Comparison of ENCODE assay signal across 8 cellular contexts in genomic region chr16:84138824-84139627, GRCh38. TPM values are rescaled to one million over a fixed set of nuclear protein-coding genes. Genes with fewer than 3 reads are reported as not detected.
A peak's percentile ranks its signal among the peaks of the same experiment; 100 is the strongest.
DNase-seq lines count a peak whose midpoint lies in the region; ATAC-seq and FAIRE-seq lines count a peak whose summit lies in the region.

No MANE protein-coding gene starts in this region.

- H3K27ac ChIP-seq in small intestine (ENCODE audit: low read depth in 1 of 2, low read length in 1 of 2): no peak overlapping the region

- intact Hi-C loops in left colon (cut with DNase I, micrococcal nuclease): no loop called here

- no peaks in the 10 kb centered on the region for H3K9me3 ChIP-seq in small intestine (ENCODE audit: control insufficient read depth, low read depth)

- DNase-seq in AG20443 (ENCODE audit: low spot score): peak; percentile 63
- DNase-seq in NCI-H2029 (lab: John Stamatoyannopoulos, UW): peak; percentile 67
- DNase-seq in astrocyte of the hippocampus (ENCODE audit: low read depth, low spot score): peak; percentile 62
- DNase-seq in retina: peak; percentile 49
- DNase-seq in small intestine: no peak
- DNase-seq in left colon: no peak
- no peak for DNase-seq in G401 (ENCODE audit: low spot score)

- no peaks in the 10 kb centered on the region for H3K36me3 ChIP-seq in small intestine (ENCODE audit: control insufficient read depth in 2 of 2, insufficient read depth in 2 of 2, low read length in 2 of 2)

- H3K27me3 ChIP-seq in small intestine (ENCODE audit: control insufficient read depth in 2 of 2, insufficient read depth in 2 of 2, low read length in 2 of 2): no peaks in the 10 kb centered on the region

- WGBS in small intestine, 3 donors: 68 to 82% (median 72%) methylated on average over 14 of the region's 14 CpGs

- peak; percentile 85 for ATAC-seq in GM19395 (IDR thresholded peaks at IDR 0.05; ENCODE audit: unreplicated experiment)
- no peak for ATAC-seq in left colon

- no peaks in the 10 kb centered on the region for H3K4me1 ChIP-seq in small intestine (ENCODE audit: control insufficient read depth in 2 of 2, insufficient read depth in 1 of 2, low read depth in 1 of 2, low read length in 1 of 2)

- no peak for FAIRE-seq in small intestine (lab: Jason Lieb, UNC)

- in situ Hi-C loops in G401 (cut with HindIII; ENCODE audit: low sequenced_read_pairs): no loop called here

- H3K4me3 ChIP-seq in small intestine (ENCODE audit: low read depth in 1 of 2, low read length in 2 of 2): no peak overlapping the region

RNA-seq across cellular contexts. Expression of gene HSDL1, which starts 6.0 kb away (rescaled TPM):
- polyA plus RNA-seq in small intestine: 10 to 100 TPM in 1 of 3 donors, 1 to 10 TPM in 2; 7.1 to 11.3 (median 9.4) TPM
- 10 to 100 TPM; 11.5 to 13.2 TPM for total RNA-seq in left colon
- 37.9 and 44.8 TPM in 2 replicates for total RNA-seq in G401 (2014; rRNA removed; shearing (Covaris generic))

RNA-seq across cellular contexts. Expression of gene DNAAF1, which starts 6.1 kb away (rescaled TPM):
- polyA plus RNA-seq in small intestine: 1 to 10 TPM in 1 of 3 donors, under 1 TPM in 1, not detected in 1; 0.72 to 2.0 TPM
- under 1 TPM; 0.09 to 0.34 TPM for total RNA-seq in left colon
- total RNA-seq in G401 (2014; rRNA removed; shearing (Covaris generic)): not detected in 2 replicates

RNA-seq across cellular contexts. Expression of gene MBTPS1, which starts 22.3 kb away (rescaled TPM):
- 10 to 100 TPM; 24.0 to 40.9 (median 30.4) TPM for polyA plus RNA-seq in small intestine
- 10 to 100 TPM; 68.5 to 73.8 TPM for total RNA-seq in left colon
- total RNA-seq in G401 (2014; rRNA removed; shearing (Covaris generic)): 52.5 and 70.6 TPM in 2 replicates

RNA-seq across cellular contexts. Expression of gene TAF1C, which starts 47.8 kb away (rescaled TPM):
- 10 to 100 TPM; 33.4 to 61.3 (median 38.1) TPM for polyA plus RNA-seq in small intestine
- 10 to 100 TPM; 33.1 to 36.8 TPM for total RNA-seq in left colon
- total RNA-seq in G401 (2014; rRNA removed; shearing (Covaris generic)): 22.7 and 41.4 TPM in 2 replicates

RNA-seq across cellular contexts. Expression of gene ADAD2, which starts 51.9 kb away (rescaled TPM):
- under 1 TPM in 1 of 3 donors, not detected in 2; 0.27 TPM for polyA plus RNA-seq in small intestine
- under 1 TPM in 1 of 2 donors, not detected in 1; 0.14 TPM for total RNA-seq in left colon
- total RNA-seq in G401 (2014; rRNA removed; shearing (Covaris generic)): not detected in 2 replicates

Comparison
In these comparisons a context has a peak if more than half of its experiments do, and no peak if none do; other contexts are left out.
1. DNase-seq: peak in AG20443 (single experiment), NCI-H2029 (single experiment), astrocyte of the hippocampus (single experiment) and retina (single experiment); none in small intestine (single experiment), left colon (0 of 2) and G401 (single experiment).